ENCODE assay signal across 1 cellular context in genomic region chr11:94938399-94939055, GRCh38.
TF ChIP-seq lines count a peak whose summit lies in the region.

No MANE protein-coding gene starts in this region.

TF ChIP-seq in HEK293, 187 proteins besides CTCF, POLR2A, EP300 and RAD21 (continued from another document):
- TF ChIP-seq PRDM10 (tag by site-specific recombination; IDR thresholded peaks at IDR 0.05) (0 out of 2 replicates have a peak, but pooled peaks have one; percentile 15), ZNF837 (tag by site-specific recombination; IDR thresholded peaks at IDR 0.05) (no peak), ZNF174 (tag by site-specific recombination; IDR thresholded peaks at IDR 0.05) (no peak), KLF8 (tag by site-specific recombination; IDR thresholded peaks at IDR 0.05) (no peak), ZNF830 (tag by site-specific recombination; IDR thresholded peaks at IDR 0.05; ENCODE audit: low read depth) (no peak), ZNF433 (tag by site-specific recombination; IDR thresholded peaks at IDR 0.05; ENCODE audit: low read depth) (no peak), ZNF658 (tag by site-specific recombination; IDR thresholded peaks at IDR 0.05) (no peak), ZNF473 (tag by site-specific recombination; IDR thresholded peaks at IDR 0.05) (no peak), KLF7 (tag by site-specific recombination; IDR thresholded peaks at IDR 0.05; ENCODE audit: borderline replicate concordance) (no peak), ZNF416 (tag by site-specific recombination; IDR thresholded peaks at IDR 0.05) (no peak), ZBTB49 (tag by site-specific recombination; IDR thresholded peaks at IDR 0.05; ENCODE audit: low read depth) (no peak), ZNF335 (tag by site-specific recombination; conservative IDR thresholded peaks at IDR 0.05) (peak; percentile 84), ZNF585B (tag by site-specific recombination; IDR thresholded peaks at IDR 0.05) (no peak), KLF9 (tag by site-specific recombination; IDR thresholded peaks at IDR 0.05; ENCODE audit: low read depth) (no peak), ZNF404 (tag by site-specific recombination; IDR thresholded peaks at IDR 0.05) (no peak), GLIS1 (tag by site-specific recombination; IDR thresholded peaks at IDR 0.05) (peak; percentile 49; the same call in 1 of the 2 replicates), ZFHX2 (tag by site-specific recombination; conservative IDR thresholded peaks at IDR 0.05) (no peak), ZBTB8A (tag by site-specific recombination; IDR thresholded peaks at IDR 0.05) (no peak), HOXC10 (CRISPR knock-in tag; IDR thresholded peaks at IDR 0.05) (no peak), ZNF114 (tag by site-specific recombination; IDR thresholded peaks at IDR 0.05) (no peak), ZIC2 (tag by site-specific recombination; IDR thresholded peaks at IDR 0.05) (peak; percentile 46), ZBTB17 (tag by site-specific recombination; IDR thresholded peaks at IDR 0.05) (peak; percentile 84), ZNF544 (tag by site-specific recombination; IDR thresholded peaks at IDR 0.05) (no peak), ZNF677 (tag by site-specific recombination; IDR thresholded peaks at IDR 0.05) (no peak), ZNF138 (tag by site-specific recombination; IDR thresholded peaks at IDR 0.05; ENCODE audit: borderline replicate concordance) (no peak), ZNF121 (tag by site-specific recombination; IDR thresholded peaks at IDR 0.05) (no peak), ZNF394 (tag by site-specific recombination; IDR thresholded peaks at IDR 0.05; ENCODE audit: borderline replicate concordance) (peak; percentile 47), ZNF664 (tag by site-specific recombination; IDR thresholded peaks at IDR 0.05) (no peak), ZNF362 (tag by site-specific recombination; IDR thresholded peaks at IDR 0.05) (no peak), ZXDB (tag by site-specific recombination; IDR thresholded peaks at IDR 0.05) (0 out of 2 replicates have a peak, but pooled peaks have one; percentile 17), ZNF610 (tag by site-specific recombination; IDR thresholded peaks at IDR 0.05; ENCODE audit: borderline replicate concordance) (0 out of 2 replicates have a peak, but pooled peaks have one; percentile 32)
